In genomic region chr17:78667091-78667490, GRCh38 we compare ENCODE assay signal across 1 cellular context.
TF ChIP-seq lines count a peak whose summit lies in the region.

No MANE protein-coding gene starts in this region.

TF ChIP-seq in HepG2, 621 proteins besides CTCF, POLR2A, EP300 and RAD21 (continued from another document):
- TF ChIP-seq, protein P1, sequence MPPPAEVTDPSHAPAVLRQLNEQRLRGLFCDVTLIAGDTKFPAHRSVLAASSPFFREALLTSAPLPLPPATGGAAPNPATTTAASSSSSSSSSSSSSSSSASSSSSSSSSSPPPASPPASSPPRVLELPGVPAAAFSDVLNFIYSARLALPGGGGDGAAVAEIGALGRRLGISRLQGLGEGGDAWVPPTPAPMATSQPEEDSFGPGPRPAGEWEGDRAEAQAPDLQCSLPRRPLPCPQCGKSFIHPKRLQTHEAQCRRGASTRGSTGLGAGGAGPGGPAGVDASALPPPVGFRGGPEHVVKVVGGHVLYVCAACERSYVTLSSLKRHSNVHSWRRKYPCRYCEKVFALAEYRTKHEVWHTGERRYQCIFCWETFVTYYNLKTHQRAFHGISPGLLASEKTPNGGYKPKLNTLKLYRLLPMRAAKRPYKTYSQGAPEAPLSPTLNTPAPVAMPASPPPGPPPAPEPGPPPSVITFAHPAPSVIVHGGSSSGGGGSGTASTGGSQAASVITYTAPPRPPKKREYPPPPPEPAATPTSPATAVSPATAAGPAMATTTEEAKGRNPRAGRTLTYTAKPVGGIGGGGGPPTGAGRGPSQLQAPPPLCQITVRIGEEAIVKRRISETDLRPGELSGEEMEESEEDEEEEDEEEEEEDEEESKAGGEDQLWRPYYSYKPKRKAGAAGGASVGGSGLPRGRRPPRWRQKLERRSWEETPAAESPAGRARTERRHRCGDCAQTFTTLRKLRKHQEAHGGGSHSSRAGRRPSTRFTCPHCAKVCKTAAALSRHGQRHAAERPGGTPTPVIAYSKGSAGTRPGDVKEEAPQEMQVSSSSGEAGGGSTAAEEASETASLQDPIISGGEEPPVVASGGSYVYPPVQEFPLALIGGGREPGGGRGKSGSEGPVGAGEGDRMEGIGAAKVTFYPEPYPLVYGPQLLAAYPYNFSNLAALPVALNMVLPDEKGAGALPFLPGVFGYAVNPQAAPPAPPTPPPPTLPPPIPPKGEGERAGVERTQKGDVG (CRISPR knock-in tag; IDR thresholded peaks at IDR 0.05; ENCODE audit: borderline replicate concordance): 0 out of 2 replicates have a peak, but pooled peaks have one; percentile 3
- no peak for TF ChIP-seq SALL1 (CRISPR knock-in tag; IDR thresholded peaks at IDR 0.05)
- TF ChIP-seq, protein P2, sequence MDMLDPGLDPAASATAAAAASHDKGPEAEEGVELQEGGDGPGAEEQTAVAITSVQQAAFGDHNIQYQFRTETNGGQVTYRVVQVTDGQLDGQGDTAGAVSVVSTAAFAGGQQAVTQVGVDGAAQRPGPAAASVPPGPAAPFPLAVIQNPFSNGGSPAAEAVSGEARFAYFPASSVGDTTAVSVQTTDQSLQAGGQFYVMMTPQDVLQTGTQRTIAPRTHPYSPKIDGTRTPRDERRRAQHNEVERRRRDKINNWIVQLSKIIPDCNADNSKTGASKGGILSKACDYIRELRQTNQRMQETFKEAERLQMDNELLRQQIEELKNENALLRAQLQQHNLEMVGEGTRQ (IDR thresholded peaks at IDR 0.05; ENCODE audit: low read depth, low read length): no peak
- TF ChIP-seq, protein P2 (CRISPR knock-in tag; IDR thresholded peaks at IDR 0.05; ENCODE audit: borderline replicate concordance): no peak
- TF ChIP-seq, protein P3, sequence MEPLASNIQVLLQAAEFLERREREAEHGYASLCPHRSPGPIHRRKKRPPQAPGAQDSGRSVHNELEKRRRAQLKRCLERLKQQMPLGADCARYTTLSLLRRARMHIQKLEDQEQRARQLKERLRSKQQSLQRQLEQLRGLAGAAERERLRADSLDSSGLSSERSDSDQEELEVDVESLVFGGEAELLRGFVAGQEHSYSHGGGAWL (CRISPR knock-in tag; IDR thresholded peaks at IDR 0.05): no peak
TF ChIP-seq in HepG2: peak in this region for 4.
